ENCODE assay signal across 1 cellular context in the genomic region with DNA sequence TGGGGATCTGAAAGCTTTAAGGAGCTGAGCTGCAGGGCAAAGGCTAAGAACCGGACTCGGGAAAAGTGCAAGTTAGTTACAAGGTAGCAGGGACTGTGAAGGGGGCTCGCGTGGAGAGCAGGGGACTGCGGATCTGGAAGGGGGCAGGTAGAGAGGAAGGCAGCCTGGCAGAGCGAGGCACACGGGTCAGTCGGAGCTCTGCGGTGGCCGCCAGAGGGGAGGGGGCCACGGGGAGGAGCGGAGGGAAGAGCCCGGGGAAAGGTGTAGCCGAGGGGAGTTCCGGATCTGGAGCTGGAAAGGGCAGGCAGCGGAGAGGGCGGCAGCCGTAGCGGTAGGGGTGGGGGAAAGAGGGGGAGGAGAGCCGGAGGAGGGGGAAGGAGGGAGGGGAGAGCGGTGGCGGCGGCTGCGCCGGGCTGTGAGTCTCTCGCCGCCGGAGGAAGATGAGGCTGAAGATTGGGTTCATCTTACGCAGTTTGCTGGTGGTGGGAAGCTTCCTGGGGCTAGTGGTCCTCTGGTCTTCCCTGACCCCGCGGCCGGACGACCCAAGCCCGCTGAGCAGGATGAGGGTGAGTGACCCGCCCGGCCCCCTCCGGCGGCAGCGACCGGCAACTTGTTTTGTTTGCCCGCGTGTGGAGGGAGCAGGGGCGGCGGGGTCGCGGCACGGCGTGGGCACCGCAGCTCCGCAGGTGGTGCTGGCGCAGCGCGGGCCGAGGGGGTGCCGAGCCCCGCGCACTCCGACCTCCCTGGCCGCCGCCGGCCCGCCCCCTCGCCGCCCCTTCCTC.
TF ChIP-seq lines count a peak whose summit lies in the region.

A gene with protein sequence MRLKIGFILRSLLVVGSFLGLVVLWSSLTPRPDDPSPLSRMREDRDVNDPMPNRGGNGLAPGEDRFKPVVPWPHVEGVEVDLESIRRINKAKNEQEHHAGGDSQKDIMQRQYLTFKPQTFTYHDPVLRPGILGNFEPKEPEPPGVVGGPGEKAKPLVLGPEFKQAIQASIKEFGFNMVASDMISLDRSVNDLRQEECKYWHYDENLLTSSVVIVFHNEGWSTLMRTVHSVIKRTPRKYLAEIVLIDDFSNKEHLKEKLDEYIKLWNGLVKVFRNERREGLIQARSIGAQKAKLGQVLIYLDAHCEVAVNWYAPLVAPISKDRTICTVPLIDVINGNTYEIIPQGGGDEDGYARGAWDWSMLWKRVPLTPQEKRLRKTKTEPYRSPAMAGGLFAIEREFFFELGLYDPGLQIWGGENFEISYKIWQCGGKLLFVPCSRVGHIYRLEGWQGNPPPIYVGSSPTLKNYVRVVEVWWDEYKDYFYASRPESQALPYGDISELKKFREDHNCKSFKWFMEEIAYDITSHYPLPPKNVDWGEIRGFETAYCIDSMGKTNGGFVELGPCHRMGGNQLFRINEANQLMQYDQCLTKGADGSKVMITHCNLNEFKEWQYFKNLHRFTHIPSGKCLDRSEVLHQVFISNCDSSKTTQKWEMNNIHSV (plus strand): TSS at position 416 of the 782 bp plus-strand sequence. CDS start 25 bp downstream, at position 441.

TF ChIP-seq in K562, 482 proteins besides CTCF, POLR2A, EP300 and RAD21 (continued from another document):
- TF ChIP-seq, protein P1, sequence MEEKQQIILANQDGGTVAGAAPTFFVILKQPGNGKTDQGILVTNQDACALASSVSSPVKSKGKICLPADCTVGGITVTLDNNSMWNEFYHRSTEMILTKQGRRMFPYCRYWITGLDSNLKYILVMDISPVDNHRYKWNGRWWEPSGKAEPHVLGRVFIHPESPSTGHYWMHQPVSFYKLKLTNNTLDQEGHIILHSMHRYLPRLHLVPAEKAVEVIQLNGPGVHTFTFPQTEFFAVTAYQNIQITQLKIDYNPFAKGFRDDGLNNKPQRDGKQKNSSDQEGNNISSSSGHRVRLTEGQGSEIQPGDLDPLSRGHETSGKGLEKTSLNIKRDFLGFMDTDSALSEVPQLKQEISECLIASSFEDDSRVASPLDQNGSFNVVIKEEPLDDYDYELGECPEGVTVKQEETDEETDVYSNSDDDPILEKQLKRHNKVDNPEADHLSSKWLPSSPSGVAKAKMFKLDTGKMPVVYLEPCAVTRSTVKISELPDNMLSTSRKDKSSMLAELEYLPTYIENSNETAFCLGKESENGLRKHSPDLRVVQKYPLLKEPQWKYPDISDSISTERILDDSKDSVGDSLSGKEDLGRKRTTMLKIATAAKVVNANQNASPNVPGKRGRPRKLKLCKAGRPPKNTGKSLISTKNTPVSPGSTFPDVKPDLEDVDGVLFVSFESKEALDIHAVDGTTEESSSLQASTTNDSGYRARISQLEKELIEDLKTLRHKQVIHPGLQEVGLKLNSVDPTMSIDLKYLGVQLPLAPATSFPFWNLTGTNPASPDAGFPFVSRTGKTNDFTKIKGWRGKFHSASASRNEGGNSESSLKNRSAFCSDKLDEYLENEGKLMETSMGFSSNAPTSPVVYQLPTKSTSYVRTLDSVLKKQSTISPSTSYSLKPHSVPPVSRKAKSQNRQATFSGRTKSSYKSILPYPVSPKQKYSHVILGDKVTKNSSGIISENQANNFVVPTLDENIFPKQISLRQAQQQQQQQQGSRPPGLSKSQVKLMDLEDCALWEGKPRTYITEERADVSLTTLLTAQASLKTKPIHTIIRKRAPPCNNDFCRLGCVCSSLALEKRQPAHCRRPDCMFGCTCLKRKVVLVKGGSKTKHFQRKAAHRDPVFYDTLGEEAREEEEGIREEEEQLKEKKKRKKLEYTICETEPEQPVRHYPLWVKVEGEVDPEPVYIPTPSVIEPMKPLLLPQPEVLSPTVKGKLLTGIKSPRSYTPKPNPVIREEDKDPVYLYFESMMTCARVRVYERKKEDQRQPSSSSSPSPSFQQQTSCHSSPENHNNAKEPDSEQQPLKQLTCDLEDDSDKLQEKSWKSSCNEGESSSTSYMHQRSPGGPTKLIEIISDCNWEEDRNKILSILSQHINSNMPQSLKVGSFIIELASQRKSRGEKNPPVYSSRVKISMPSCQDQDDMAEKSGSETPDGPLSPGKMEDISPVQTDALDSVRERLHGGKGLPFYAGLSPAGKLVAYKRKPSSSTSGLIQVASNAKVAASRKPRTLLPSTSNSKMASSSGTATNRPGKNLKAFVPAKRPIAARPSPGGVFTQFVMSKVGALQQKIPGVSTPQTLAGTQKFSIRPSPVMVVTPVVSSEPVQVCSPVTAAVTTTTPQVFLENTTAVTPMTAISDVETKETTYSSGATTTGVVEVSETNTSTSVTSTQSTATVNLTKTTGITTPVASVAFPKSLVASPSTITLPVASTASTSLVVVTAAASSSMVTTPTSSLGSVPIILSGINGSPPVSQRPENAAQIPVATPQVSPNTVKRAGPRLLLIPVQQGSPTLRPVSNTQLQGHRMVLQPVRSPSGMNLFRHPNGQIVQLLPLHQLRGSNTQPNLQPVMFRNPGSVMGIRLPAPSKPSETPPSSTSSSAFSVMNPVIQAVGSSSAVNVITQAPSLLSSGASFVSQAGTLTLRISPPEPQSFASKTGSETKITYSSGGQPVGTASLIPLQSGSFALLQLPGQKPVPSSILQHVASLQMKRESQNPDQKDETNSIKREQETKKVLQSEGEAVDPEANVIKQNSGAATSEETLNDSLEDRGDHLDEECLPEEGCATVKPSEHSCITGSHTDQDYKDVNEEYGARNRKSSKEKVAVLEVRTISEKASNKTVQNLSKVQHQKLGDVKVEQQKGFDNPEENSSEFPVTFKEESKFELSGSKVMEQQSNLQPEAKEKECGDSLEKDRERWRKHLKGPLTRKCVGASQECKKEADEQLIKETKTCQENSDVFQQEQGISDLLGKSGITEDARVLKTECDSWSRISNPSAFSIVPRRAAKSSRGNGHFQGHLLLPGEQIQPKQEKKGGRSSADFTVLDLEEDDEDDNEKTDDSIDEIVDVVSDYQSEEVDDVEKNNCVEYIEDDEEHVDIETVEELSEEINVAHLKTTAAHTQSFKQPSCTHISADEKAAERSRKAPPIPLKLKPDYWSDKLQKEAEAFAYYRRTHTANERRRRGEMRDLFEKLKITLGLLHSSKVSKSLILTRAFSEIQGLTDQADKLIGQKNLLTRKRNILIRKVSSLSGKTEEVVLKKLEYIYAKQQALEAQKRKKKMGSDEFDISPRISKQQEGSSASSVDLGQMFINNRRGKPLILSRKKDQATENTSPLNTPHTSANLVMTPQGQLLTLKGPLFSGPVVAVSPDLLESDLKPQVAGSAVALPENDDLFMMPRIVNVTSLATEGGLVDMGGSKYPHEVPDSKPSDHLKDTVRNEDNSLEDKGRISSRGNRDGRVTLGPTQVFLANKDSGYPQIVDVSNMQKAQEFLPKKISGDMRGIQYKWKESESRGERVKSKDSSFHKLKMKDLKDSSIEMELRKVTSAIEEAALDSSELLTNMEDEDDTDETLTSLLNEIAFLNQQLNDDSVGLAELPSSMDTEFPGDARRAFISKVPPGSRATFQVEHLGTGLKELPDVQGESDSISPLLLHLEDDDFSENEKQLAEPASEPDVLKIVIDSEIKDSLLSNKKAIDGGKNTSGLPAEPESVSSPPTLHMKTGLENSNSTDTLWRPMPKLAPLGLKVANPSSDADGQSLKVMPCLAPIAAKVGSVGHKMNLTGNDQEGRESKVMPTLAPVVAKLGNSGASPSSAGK (IDR thresholded peaks at IDR 0.05) = 0 out of 2 replicates have a peak, but pooled peaks have one; percentile 5
- peak; percentile 26; the same call in 1 of the 2 replicates for TF ChIP-seq SMARCA5 (IDR thresholded peaks at IDR 0.05)
- peak; percentile 72 for TF ChIP-seq KDM5B (IDR thresholded peaks at IDR 0.05; ENCODE audit: insufficient replicate concordance, low read depth, low read length)
- TF ChIP-seq ZNF274 (IDR thresholded peaks at IDR 0.05; ENCODE audit: borderline replicate concordance, low read depth, low read length) = no peak
- TF ChIP-seq, protein P2, sequence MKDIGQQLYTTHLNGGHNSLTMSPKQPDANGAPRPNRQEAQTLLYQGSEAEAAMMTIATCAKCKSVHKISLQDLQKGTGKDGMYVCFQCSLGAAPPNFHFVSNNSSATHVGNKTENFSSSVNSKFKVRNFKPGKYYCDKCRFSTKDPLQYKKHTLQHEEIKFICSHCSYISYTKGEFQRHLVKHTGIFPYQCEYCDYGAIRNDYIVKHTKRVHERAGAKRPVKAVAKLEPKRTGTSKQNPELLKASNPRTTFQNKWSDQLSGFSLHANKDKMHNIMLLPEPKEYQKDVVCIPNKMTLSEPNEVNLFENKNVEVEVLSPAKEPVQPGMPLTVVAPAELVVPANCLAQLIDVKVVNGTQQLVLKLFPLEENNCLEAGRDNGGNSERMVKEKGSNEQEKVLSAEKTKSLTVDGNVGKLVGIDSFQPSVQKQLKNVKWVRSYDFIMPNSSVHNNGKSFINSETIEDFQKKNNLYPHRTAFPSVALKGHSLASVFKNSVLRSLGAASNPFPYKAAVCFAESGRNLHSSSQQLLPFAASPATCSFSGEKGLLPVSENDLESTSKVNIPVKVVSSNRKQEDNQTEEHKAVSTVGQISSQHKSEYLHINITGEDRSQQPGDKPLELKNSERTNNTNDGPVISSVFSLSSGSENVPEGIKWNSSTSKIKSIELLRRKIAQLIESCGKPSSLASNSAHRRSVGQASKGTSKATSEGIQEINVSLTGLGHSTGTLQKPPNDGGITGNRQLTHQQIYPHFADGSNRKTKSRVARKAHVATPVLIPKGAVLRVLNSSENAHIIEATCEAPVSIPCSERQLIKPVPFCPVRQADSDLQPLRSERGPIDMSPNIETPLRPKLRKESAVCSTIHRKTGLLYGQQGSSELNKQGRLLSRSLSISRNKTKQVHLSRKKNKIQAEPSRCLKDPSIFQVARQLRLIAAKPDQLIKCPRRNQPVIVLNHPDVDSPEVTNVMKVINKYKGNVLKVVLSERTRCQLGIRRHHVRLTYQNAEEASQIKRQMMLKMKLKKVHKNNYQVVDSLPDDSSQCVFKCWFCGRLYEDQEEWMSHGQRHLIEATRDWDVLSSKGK (CRISPR knock-in tag; IDR thresholded peaks at IDR 0.05) = no peak
- TF ChIP-seq ZNF316 (IDR thresholded peaks at IDR 0.05) = peak; percentile 27; the same call in 1 of the 2 replicates
- peak; percentile 83 for TF ChIP-seq POLR2B (IDR thresholded peaks at IDR 0.05; ENCODE audit: low read depth, partially characterized antibody)
- peak; percentile 18; the same call in 1 of the 2 replicates for TF ChIP-seq RB1 (IDR thresholded peaks at IDR 0.05; ENCODE audit: low read depth)
- TF ChIP-seq ZFP36 (IDR thresholded peaks at IDR 0.05; ENCODE audit: low read depth, low read length, partially characterized antibody) = peak; percentile 14
- no peak for TF ChIP-seq GATAD2A (IDR thresholded peaks at IDR 0.05)
- no peak for TF ChIP-seq NR2C2 (CRISPR knock-in tag; IDR thresholded peaks at IDR 0.05)
- 0 out of 2 replicates have a peak, but pooled peaks have one; percentile 45 for TF ChIP-seq NR2C2 (tag; IDR thresholded peaks at IDR 0.05)
- no peak for TF ChIP-seq MTA3 (IDR thresholded peaks at IDR 0.05; ENCODE audit: borderline replicate concordance)
- no peak for TF ChIP-seq KHSRP (IDR thresholded peaks at IDR 0.05)
- peak in 1 of 3 experiments; percentile 35 for TF ChIP-seq YY1 (IDR thresholded peaks at IDR 0.05; ENCODE audit: borderline replicate concordance in 1 of 3, control insufficient read depth in 1 of 3, extremely low read depth in 1 of 3, insufficient read depth in 3 of 3, insufficient read length in 1 of 3, insufficient replicate concordance in 2 of 3, low read depth in 1 of 3, low read length in 2 of 3)
- TF ChIP-seq ZNF431 (CRISPR knock-in tag; IDR thresholded peaks at IDR 0.05) = peak; percentile 33; the same call in 1 of the 2 replicates
- 0 out of 2 replicates have a peak, but pooled peaks have one; percentile 43 for TF ChIP-seq HDGF (IDR thresholded peaks at IDR 0.05)
- 0 out of 2 replicates have a peak, but pooled peaks have one; percentile 6 for TF ChIP-seq RUNX1 (IDR thresholded peaks at IDR 0.05; ENCODE audit: low read depth)
- 0 out of 2 replicates have a peak, but pooled peaks have one; percentile 52 for TF ChIP-seq ZNF12 (CRISPR knock-in tag; IDR thresholded peaks at IDR 0.05)
- TF ChIP-seq RBBP5 (IDR thresholded peaks at IDR 0.05; ENCODE audit: borderline replicate concordance, insufficient read depth, low read length, poor library complexity, severe bottlenecking) = peak; percentile 40
- peak; percentile 88 for TF ChIP-seq SUPT5H (IDR thresholded peaks at IDR 0.05)
- no peak for TF ChIP-seq NUFIP1 (IDR thresholded peaks at IDR 0.05; ENCODE audit: partially characterized antibody)
- no peak for TF ChIP-seq RFX7 (CRISPR knock-in tag; IDR thresholded peaks at IDR 0.05)
- TF ChIP-seq ETV1 (tag; conservative IDR thresholded peaks at IDR 0.05; ENCODE audit: low read depth) = peak; percentile 70
- TF ChIP-seq, protein P3, sequence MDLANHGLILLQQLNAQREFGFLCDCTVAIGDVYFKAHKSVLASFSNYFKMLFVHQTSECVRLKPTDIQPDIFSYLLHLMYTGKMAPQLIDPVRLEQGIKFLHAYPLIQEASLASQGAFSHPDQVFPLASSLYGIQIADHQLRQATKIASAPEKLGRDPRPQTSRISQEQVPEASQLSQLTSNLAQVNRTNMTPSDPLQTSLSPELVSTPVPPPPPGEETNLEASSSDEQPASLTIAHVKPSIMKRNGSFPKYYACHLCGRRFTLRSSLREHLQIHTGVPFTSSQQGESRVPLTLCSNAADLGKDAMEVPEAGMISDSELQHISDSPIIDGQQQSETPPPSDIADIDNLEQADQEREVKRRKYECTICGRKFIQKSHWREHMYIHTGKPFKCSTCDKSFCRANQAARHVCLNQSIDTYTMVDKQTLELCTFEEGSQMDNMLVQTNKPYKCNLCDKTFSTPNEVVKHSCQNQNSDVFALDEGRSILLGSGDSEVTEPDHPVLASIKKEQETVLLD (IDR thresholded peaks at IDR 0.05) = peak; percentile 54; the same call in 1 of the 2 replicates
- peak; percentile 63; the same call in 1 of the 2 replicates for TF ChIP-seq TOE1 (IDR thresholded peaks at IDR 0.05; ENCODE audit: borderline replicate concordance)
- no peak for TF ChIP-seq TOE1 (CRISPR knock-in tag; IDR thresholded peaks at IDR 0.05; ENCODE audit: borderline replicate concordance, low read depth)
TF ChIP-seq in K562: peak in this region for 86.
